Comparison of ENCODE assay signal across 8 cellular contexts in the genomic region with DNA sequence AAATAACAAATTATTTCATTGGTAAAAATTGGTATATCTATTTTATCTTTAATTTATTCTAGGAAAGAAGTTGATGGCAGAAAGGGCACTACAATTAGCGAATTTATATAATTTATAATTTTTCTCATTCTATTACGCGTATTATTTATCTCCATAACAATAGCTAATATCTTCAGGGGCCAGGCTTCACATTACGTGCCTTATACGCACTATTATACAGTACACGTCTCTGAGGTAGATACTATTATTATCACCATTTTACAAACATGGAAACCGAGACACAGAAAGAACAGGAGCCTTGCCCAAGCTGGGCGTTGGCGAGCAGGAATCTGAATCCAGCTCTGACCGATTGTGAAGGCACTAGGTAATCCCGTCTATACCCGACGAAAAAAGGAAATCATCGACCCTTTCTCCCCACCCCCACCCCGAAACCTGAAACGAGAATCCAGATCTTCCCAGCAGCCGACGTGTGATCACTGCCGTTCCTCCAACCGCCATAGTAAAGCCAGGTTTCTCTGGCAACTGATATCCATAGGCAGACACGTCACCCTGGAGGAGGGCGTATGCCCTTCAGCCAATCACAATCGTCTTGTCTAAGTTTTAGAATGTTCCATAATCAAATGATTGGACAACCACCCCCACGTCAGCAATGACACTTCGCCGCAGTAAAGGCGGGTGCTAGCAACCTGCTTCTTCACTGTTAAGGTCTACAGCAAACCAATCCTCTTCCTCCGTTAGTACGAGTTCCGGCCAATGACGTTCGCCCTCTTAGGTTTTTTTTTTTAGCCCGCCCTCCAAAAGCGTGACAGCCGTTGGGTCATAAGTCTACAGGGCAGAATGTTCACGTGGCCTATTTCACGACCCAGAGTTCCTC. TPM values are rescaled to one million over a fixed set of nuclear protein-coding genes. Genes with fewer than 3 reads are reported as not detected.
DNase-seq lines count a peak whose midpoint lies in the region; ATAC-seq and TF ChIP-seq lines count a peak whose summit lies in the region.

A gene with protein sequence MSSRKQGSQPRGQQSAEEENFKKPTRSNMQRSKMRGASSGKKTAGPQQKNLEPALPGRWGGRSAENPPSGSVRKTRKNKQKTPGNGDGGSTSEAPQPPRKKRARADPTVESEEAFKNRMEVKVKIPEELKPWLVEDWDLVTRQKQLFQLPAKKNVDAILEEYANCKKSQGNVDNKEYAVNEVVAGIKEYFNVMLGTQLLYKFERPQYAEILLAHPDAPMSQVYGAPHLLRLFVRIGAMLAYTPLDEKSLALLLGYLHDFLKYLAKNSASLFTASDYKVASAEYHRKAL (minus strand): TSS at position 501 of the 874 bp plus-strand sequence. CDS start 9,672 bp downstream, outside the sequence.

- no peaks in the 10 kb centered on the region for H3K27me3 Mint-ChIP-seq in activated naive CD8-positive, alpha-beta T cell treated with anti-CD3 and anti-CD28 coated beads, Interleukin-2, amount 50 U/mL, for 24 hours

- intact Hi-C loops in Right ventricle myocardium superior (cut with DNase I) (no loop called here), transverse colon (cut with DNase I; ENCODE audit: low total_unique reads) (loop anchor here (10.0 kb wide), 1 partner anchor 128 kb away; no protein-coding TSS in a partner anchor)

- H3K4me1 ChIP-seq in parathyroid adenoma (no peaks in the 10 kb centered on the region), transverse colon (peaks cover 0 to 10% (median 2%) of the 10 kb centered on the region in 4 donors)

- H3K4me1 Mint-ChIP-seq in activated naive CD8-positive, alpha-beta T cell treated with anti-CD3 and anti-CD28 coated beads, Interleukin-2, amount 50 U/mL, for 24 hours, result peaks cover 11% of the 10 kb centered on the region

- H3K36me3 Mint-ChIP-seq in activated naive CD8-positive, alpha-beta T cell treated with anti-CD3 and anti-CD28 coated beads, Interleukin-2, amount 50 U/mL, for 24 hours (ENCODE audit: low read depth), result peaks cover 22% of the 10 kb centered on the region

- no peaks in the 10 kb centered on the region for H3K9me3 ChIP-seq in SU-DHL-6 (ENCODE audit: insufficient read depth, low read length)
- H3K9me3 ChIP-seq in parathyroid adenoma (ENCODE audit: control insufficient read depth, low read length), result no peaks in the 10 kb centered on the region
- H3K9me3 ChIP-seq in transverse colon, result no peaks in the 10 kb centered on the region

- no peaks in the 10 kb centered on the region for H3K9me2 ChIP-seq in SU-DHL-6 (replicated peaks; ENCODE audit: insufficient read depth, low read length)

- peaks cover 19% of the 10 kb centered on the region; the same call in 1 of the 2 replicates for H3F3A ChIP-seq in SU-DHL-6 (ENCODE audit: insufficient read depth)

- TF ChIP-seq POLR2A in transverse colon (IDR thresholded peaks at IDR 0.05), result peak; percentile 91

- H3K27ac ChIP-seq in SU-DHL-6 (ENCODE audit: low read depth, low read length) (peak within 1 kb of the TSS; percentile 90), parathyroid adenoma (peak within 1 kb of the TSS; percentile 96), transverse colon (peak within 1 kb of the TSS; percentile 85 to 95 (median 94))

- H3K9me3 Mint-ChIP-seq in activated naive CD8-positive, alpha-beta T cell treated with anti-CD3 and anti-CD28 coated beads, Interleukin-2, amount 50 U/mL, for 24 hours, result no peaks in the 10 kb centered on the region

- 0 to 40% methylated on average over 3 to 37 of the region's 37 CpGs for WGBS in transverse colon (ENCODE audit: low coverage in 1 of 2), 2 donors

- H3K4me2 ChIP-seq in SU-DHL-6 (ENCODE audit: low read depth, low read length, poor library complexity, severe bottlenecking) (peak within 1 kb of the TSS; percentile 79), parathyroid adenoma (ENCODE audit: low read length) (peak within 1 kb of the TSS; percentile 66)

- in situ Hi-C loops in transverse colon (cut with MboI; ENCODE audit: low pct_ligation_motif_present in 1 of 4, low pct_unique_long_range_greater_than_20kb in 1 of 4, low sequenced_read_pairs in 3 of 4), result loop anchor here in 1 of 4 donors (25.0 kb wide), 1 partner anchor 476 kb away; a partner anchor contains a TSS

- no peaks in the 10 kb centered on the region for H4K20me1 ChIP-seq in SU-DHL-6 (ENCODE audit: low read depth, low read length)

- H3K27ac Mint-ChIP-seq in activated naive CD8-positive, alpha-beta T cell treated with anti-CD3 and anti-CD28 coated beads, Interleukin-2, amount 50 U/mL, for 24 hours, result peak within 1 kb of the TSS; percentile 83

- TF ChIP-seq CTCF in GM12864 (IDR thresholded peaks at IDR 0.05; ENCODE audit: low read depth, low read length, missing control alignments) (no peak), SU-DHL-6 (IDR thresholded peaks at IDR 0.05; ENCODE audit: insufficient read depth, low read length, poor library complexity, severe bottlenecking) (no peak), parathyroid adenoma (IDR thresholded peaks at IDR 0.05) (no peak), transverse colon (IDR thresholded peaks at IDR 0.05) (no peak)

- peak; percentile 92 for ATAC-seq in HG02678 (IDR thresholded peaks at IDR 0.05; ENCODE audit: unreplicated experiment)
- ATAC-seq in activated naive CD8-positive, alpha-beta T cell treated with anti-CD3 and anti-CD28 coated beads, Interleukin-2, amount 50 U/mL, for 24 hours, result peak; percentile 94
- peak; percentile 88 for ATAC-seq in Right ventricle myocardium superior (ENCODE audit: poor library complexity)

- H3K79me2 ChIP-seq in SU-DHL-6 (ENCODE audit: insufficient read depth, low read length) (peaks cover 26% of the 10 kb centered on the region), parathyroid adenoma (no peaks in the 10 kb centered on the region)

- no peak within 1 kb of the TSS for H3K4me3 Mint-ChIP-seq in activated naive CD8-positive, alpha-beta T cell treated with anti-CD3 and anti-CD28 coated beads, Interleukin-2, amount 50 U/mL, for 24 hours

- H2AFZ ChIP-seq in SU-DHL-6 (ENCODE audit: low read depth, low read length, severe bottlenecking) (peak within 1 kb of the TSS; percentile 57), parathyroid adenoma (peak within 1 kb of the TSS; percentile 75)

- H3K36me3 ChIP-seq in SU-DHL-6 (ENCODE audit: low read length) (peaks cover 11% of the 10 kb centered on the region; the same call in 1 of the 2 replicates), parathyroid adenoma (ENCODE audit: control insufficient read depth, insufficient read depth, low read length) (no peaks in the 10 kb centered on the region), transverse colon (no peaks in the 10 kb centered on the region)

- TF ChIP-seq EP300 in transverse colon (IDR thresholded peaks at IDR 0.05; ENCODE audit: low read depth), result no peak

- H3K4me3 ChIP-seq in GM12864 (ENCODE audit: low read depth, low read length), result peak within 1 kb of the TSS; percentile 56
- peak within 1 kb of the TSS; percentile 86 for H3K4me3 ChIP-seq in SU-DHL-6 (ENCODE audit: insufficient read depth, low read length, poor library complexity, severe bottlenecking)
- H3K4me3 ChIP-seq in parathyroid adenoma (ENCODE audit: low read depth, low read length), result peak within 1 kb of the TSS; percentile 90
- peak within 1 kb of the TSS; percentile 43 to 64 (median 52) for H3K4me3 ChIP-seq in transverse colon

- H3K27me3 ChIP-seq in SU-DHL-6 (ENCODE audit: low read length) (no peaks in the 10 kb centered on the region), parathyroid adenoma (ENCODE audit: control insufficient read depth, insufficient read depth, low read length) (no peaks in the 10 kb centered on the region), transverse colon (no peaks in the 10 kb centered on the region)

- peak; percentile 95 for DNase-seq in GM12864 (ENCODE audit: low read depth)
- peak; percentile 89 for DNase-seq in NCI-H128 (lab: John Stamatoyannopoulos, UW; ENCODE audit: unreplicated experiment)
- DNase-seq in activated naive CD8-positive, alpha-beta T cell treated with anti-CD3 and anti-CD28 coated beads, Interleukin-2, amount 50 U/mL, for 24 hours, result peak; percentile 76
- DNase-seq in Right ventricle myocardium superior, result peak; percentile 91
- peak; percentile 93 for DNase-seq in transverse colon

- peak within 1 kb of the TSS; percentile 84 for H3K9ac ChIP-seq in SU-DHL-6 (ENCODE audit: low read length)
- peak within 1 kb of the TSS; percentile 56 for H3K9ac ChIP-seq in parathyroid adenoma

RNA-seq across cellular contexts. Expression of the gene that starts here (rescaled TPM):
- total RNA-seq in Right ventricle myocardium superior, result 160 TPM
- 100 to 1,000 TPM; 171 to 235 (median 185) TPM for total RNA-seq in transverse colon

Comparison
In these comparisons a context has a peak if more than half of its experiments do, and no peak if none do; other contexts are left out.
1. Peak in every context shown above with its lines: DNase-seq, ATAC-seq, H3K4me3 ChIP-seq and H3K27ac ChIP-seq.